Comparison of ENCODE assay signal across 24 cellular contexts in the genomic region with DNA sequence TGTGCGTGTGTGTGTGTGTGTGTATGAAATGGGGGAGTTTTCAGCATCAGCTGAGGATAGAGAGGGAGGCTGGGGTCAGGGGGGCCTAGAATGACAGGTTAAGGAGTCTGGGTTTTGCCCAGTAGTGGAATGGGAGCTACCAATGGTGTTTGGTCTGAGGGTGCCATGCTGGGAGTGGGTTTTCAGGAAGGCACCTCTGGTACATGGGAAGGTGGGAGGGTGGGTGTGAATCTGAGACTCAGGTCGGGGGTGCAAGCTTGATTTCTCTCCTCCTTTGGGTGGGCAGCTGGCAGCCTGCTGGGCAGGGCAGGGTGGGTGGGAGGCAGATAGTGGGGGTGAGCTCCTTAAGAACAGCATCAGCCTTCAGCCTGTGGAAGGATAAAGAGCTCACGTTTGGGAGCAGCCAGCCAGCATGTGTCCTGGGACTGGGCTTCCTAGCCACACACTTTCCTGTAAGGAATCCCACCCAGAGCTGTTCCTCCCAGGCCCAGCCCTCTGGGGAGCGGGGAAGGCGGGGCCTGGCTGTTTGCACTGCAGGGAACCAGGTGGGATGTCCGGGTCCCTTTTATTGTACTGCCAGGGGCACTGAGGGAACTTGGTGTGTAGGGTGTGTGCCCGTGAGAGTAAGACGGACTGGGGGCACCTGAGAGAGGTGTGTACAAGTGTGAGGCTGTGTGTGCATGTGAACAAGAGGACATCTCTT.
DNase-seq lines count a peak whose midpoint lies in the region; ATAC-seq and TF ChIP-seq lines count a peak whose summit lies in the region.
"Had no signal": no experiment of that assay in that cellular context is flagged by ENCODE, and none has a peak within 500 bp of the region (broad histone marks: within the 10 kb centered on the region; RNA-seq: fewer than 3 reads in every experiment).

No MANE protein-coding gene starts in this region.

- H3K4me3 ChIP-seq in lung = no peak overlapping the region
- H3K4me3 ChIP-seq: A549, K562, MG63, SJSA1 had no signal

- no peak overlapping the region for H3K27ac ChIP-seq in lung (ENCODE audit: low read depth in 1 of 2, low read length in 1 of 2)
- H3K27ac ChIP-seq: A549, HL-60, SJSA1 had no signal

- H3K36me3 ChIP-seq in lung (ENCODE audit: control insufficient read depth in 2 of 2, insufficient read depth in 2 of 2, low read length in 2 of 2) = no peaks in the 10 kb centered on the region
- H3K36me3 ChIP-seq: MG63, SJSA1 had no signal

- CTCF ChIA-PET in activated CD8-positive, alpha-beta memory T cell treated with anti-CD3 and anti-CD28 coated beads, Interleukin-2, amount 10 ng/mL, durations not matched to agents 7 days and 5 days (lab: Charles Lee) = no interaction called here

- H3K27ac Mint-ChIP-seq in activated CD8-positive, alpha-beta memory T cell treated with anti-CD3 and anti-CD28 coated beads, Interleukin-2, amount 10 ng/mL, durations not matched to agents 7 days and 5 days = no peak overlapping the region
- H3K27ac Mint-ChIP-seq in activated T-helper 2 cell treated with anti-CD3 and anti-CD28 coated beads, Interferon-gamma antibody, Interleukin-2, Interleukin-4, amounts not matched to agents 10 μg/mL and 5 μg/mL and 100 μg/mL, durations not matched to agents 14 hours and 24 hours and 36 hours = no peak overlapping the region
- H3K27ac Mint-ChIP-seq: B cell; CD4-positive, CD25-positive, alpha-beta regulatory T cell had no signal

- intact Hi-C loops in activated T-helper 2 cell treated with anti-CD3 and anti-CD28 coated beads, Interferon-gamma antibody, Interleukin-2, Interleukin-4, amounts not matched to agents 10 μg/mL and 5 μg/mL and 100 μg/mL, durations not matched to agents 14 hours and 24 hours and 36 hours (cut with micrococcal nuclease) = no loop called here

- H3K4me1 ChIP-seq in lung (ENCODE audit: control insufficient read depth in 2 of 2, insufficient read depth in 2 of 2, low read length in 2 of 2) = peaks cover 0 to 8% of the 10 kb centered on the region in 2 donors
- H3K4me1 ChIP-seq: A549, SJSA1 had no signal

- 90 to 93% methylated on average over 8 of the region's 8 CpGs for WGBS in lung, 2 donors

- no peaks in the 10 kb centered on the region for H3K27me3 ChIP-seq in lung (ENCODE audit: control insufficient read depth, insufficient read depth)
- H3K27me3 ChIP-seq: MG63, SJSA1 had no signal

- no peak overlapping the region for H3K4me3 Mint-ChIP-seq in activated CD8-positive, alpha-beta memory T cell treated with anti-CD3 and anti-CD28 coated beads, Interleukin-2, amount 10 ng/mL, durations not matched to agents 7 days and 5 days
- no peak overlapping the region for H3K4me3 Mint-ChIP-seq in activated T-helper 2 cell treated with anti-CD3 and anti-CD28 coated beads, Interferon-gamma antibody, Interleukin-2, Interleukin-4, amounts not matched to agents 10 μg/mL and 5 μg/mL and 100 μg/mL, durations not matched to agents 14 hours and 24 hours and 36 hours (ENCODE audit: low read depth)
- H3K4me3 Mint-ChIP-seq: B cell; CD4-positive, CD25-positive, alpha-beta regulatory T cell had no signal

- H3K9me3 Mint-ChIP-seq in activated CD8-positive, alpha-beta memory T cell treated with anti-CD3 and anti-CD28 coated beads, Interleukin-2, amount 10 ng/mL, durations not matched to agents 7 days and 5 days (ENCODE audit: low read depth) = no peaks in the 10 kb centered on the region
- H3K9me3 Mint-ChIP-seq in activated T-helper 2 cell treated with anti-CD3 and anti-CD28 coated beads, Interferon-gamma antibody, Interleukin-2, Interleukin-4, amounts not matched to agents 10 μg/mL and 5 μg/mL and 100 μg/mL, durations not matched to agents 14 hours and 24 hours and 36 hours = no peaks in the 10 kb centered on the region

- H3K9me3 ChIP-seq in lung (ENCODE audit: control insufficient read depth in 2 of 2, insufficient read depth in 1 of 2, low read length in 1 of 2) = no peaks in the 10 kb centered on the region
- H3K9me3 ChIP-seq: A549, MG63, SJSA1 had no signal

- no peaks in the 10 kb centered on the region for H3K36me3 Mint-ChIP-seq in activated CD8-positive, alpha-beta memory T cell treated with anti-CD3 and anti-CD28 coated beads, Interleukin-2, amount 10 ng/mL, durations not matched to agents 7 days and 5 days
- no peaks in the 10 kb centered on the region for H3K36me3 Mint-ChIP-seq in activated T-helper 2 cell treated with anti-CD3 and anti-CD28 coated beads, Interferon-gamma antibody, Interleukin-2, Interleukin-4, amounts not matched to agents 10 μg/mL and 5 μg/mL and 100 μg/mL, durations not matched to agents 14 hours and 24 hours and 36 hours (ENCODE audit: low read depth)
- H3K36me3 Mint-ChIP-seq: CD4-positive, CD25-positive, alpha-beta regulatory T cell had no signal

- ATAC-seq in activated CD8-positive, alpha-beta memory T cell treated with anti-CD3 and anti-CD28 coated beads, Interleukin-2, amount 10 ng/mL, durations not matched to agents 7 days and 5 days = no peak
- no peak for ATAC-seq in lung (ENCODE audit: insufficient read depth, low FRiP score)
- no peak for ATAC-seq in GM21528 (IDR thresholded peaks at IDR 0.05; ENCODE audit: low FRiP score, unreplicated experiment)
- ATAC-seq in HG03175 (IDR thresholded peaks at IDR 0.05; ENCODE audit: unreplicated experiment) = no peak
- ATAC-seq: A549, HepG2, K562, Panc1 had no signal

- H3K27me3 Mint-ChIP-seq in activated CD8-positive, alpha-beta memory T cell treated with anti-CD3 and anti-CD28 coated beads, Interleukin-2, amount 10 ng/mL, durations not matched to agents 7 days and 5 days = peaks cover 22% of the 10 kb centered on the region
- H3K27me3 Mint-ChIP-seq in activated T-helper 2 cell treated with anti-CD3 and anti-CD28 coated beads, Interferon-gamma antibody, Interleukin-2, Interleukin-4, amounts not matched to agents 10 μg/mL and 5 μg/mL and 100 μg/mL, durations not matched to agents 14 hours and 24 hours and 36 hours (ENCODE audit: low read depth) = peaks cover 13% of the 10 kb centered on the region

- TF ChIP-seq CTCF in lung (IDR thresholded peaks at IDR 0.05; ENCODE audit: control extremely low read depth, extremely low read depth) = no peak

- no peaks in the 10 kb centered on the region for H3K4me1 Mint-ChIP-seq in activated CD8-positive, alpha-beta memory T cell treated with anti-CD3 and anti-CD28 coated beads, Interleukin-2, amount 10 ng/mL, durations not matched to agents 7 days and 5 days
- no peaks in the 10 kb centered on the region for H3K4me1 Mint-ChIP-seq in activated T-helper 2 cell treated with anti-CD3 and anti-CD28 coated beads, Interferon-gamma antibody, Interleukin-2, Interleukin-4, amounts not matched to agents 10 μg/mL and 5 μg/mL and 100 μg/mL, durations not matched to agents 14 hours and 24 hours and 36 hours (ENCODE audit: low read depth)

- DNase-seq in activated CD8-positive, alpha-beta memory T cell treated with anti-CD3 and anti-CD28 coated beads, Interleukin-2, amount 10 ng/mL, durations not matched to agents 7 days and 5 days = peak; percentile 12
- DNase-seq in activated CD8-positive, alpha-beta memory T cell treated with anti-CD3 and anti-CD28 coated beads, Interleukin-2, amount 50 U/mL, for 4 hours = no peak
- peak; percentile 3 for DNase-seq in activated T-helper 2 cell treated with anti-CD3 and anti-CD28 coated beads, Interferon-gamma antibody, Interleukin-2, Interleukin-4, amounts not matched to agents 10 μg/mL and 5 μg/mL and 100 μg/mL, durations not matched to agents 14 hours and 24 hours and 36 hours (ENCODE audit: low spot score)
- DNase-seq in lung (ENCODE audit: low spot score) = peak; percentile 19
- DNase-seq in GM19240 (ENCODE audit: insufficient read length, low spot score) = no peak
- DNase-seq: CD4-positive, CD25-positive, alpha-beta regulatory T cell; EL; GOT3; MG63; NCI-H1417; NCI-H1694 treated with DMSO at 0.1 percent for 48 hours; NCI-H2081 treated with DMSO at 0.1 percent for 48 hours; NCI-H2171 treated with DMSO at 0.1 percent for 48 hours; NCI-H524 treated with DMSO at 0.1 percent for 48 hours; NCI-H82 had no signal

Comparison
In these comparisons a context has a peak if more than half of its experiments do, and no peak if none do; other contexts are left out.
1. DNase-seq: peak in activated CD8-positive, alpha-beta memory T cell treated with anti-CD3 and anti-CD28 coated beads, Interleukin-2, amount 10 ng/mL, durations not matched to agents 7 days and 5 days (single experiment), activated T-helper 2 cell treated with anti-CD3 and anti-CD28 coated beads, Interferon-gamma antibody, Interleukin-2, Interleukin-4, amounts not matched to agents 10 μg/mL and 5 μg/mL and 100 μg/mL, durations not matched to agents 14 hours and 24 hours and 36 hours (single experiment) and lung (single experiment); none in activated CD8-positive, alpha-beta memory T cell treated with anti-CD3 and anti-CD28 coated beads, Interleukin-2, amount 50 U/mL, for 4 hours (single experiment) and GM19240 (single experiment).